ENCODE assay signal across 7 cellular contexts in the genomic region with DNA sequence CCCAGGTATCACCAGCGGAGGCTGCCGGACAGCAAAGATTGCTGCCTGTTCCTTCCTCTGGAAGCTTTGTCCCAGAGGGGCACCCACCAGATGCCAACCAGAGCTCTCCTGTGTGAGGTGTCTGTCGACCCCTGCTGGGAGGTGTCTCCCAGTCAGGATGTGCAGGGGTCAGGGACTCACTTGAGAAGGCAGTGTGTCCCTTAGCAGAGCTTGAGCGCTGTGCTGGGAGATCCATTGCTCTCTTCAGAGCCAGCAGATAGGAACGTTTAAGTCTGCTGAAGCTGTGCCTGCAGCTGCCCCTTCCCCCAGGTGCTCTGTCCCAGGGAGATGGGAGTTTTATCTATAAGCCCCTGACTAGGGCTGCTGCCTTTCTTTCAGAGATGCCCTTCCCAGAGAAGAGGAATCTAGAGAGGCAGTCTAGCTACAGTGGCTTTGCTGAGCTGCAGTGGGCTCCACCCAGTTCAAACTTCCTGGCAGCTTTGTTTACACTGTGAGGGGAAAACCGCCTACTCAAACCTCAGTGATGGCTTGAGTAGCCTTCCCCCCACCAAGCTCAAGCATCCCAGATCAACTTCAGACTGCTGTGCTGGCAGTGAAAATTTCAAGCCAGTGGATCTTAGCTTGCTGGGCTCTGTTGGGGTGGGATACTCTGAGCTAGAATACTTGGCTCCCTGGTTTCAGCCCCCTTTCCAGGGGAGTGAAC.
DNase-seq lines count a peak whose midpoint lies in the region; ATAC-seq lines count a peak whose summit lies in the region.
"Not testable (repeated sequence)": the region's sequence is repeated elsewhere in the genome, so short reads cannot be mapped to it uniquely, and the experiment has no call there.

No MANE protein-coding gene starts in this region.

- ATAC-seq in GM18511 (IDR thresholded peaks at IDR 0.05; ENCODE audit: unreplicated experiment) (peak; percentile 82), GM19324 (IDR thresholded peaks at IDR 0.05; ENCODE audit: low FRiP score, unreplicated experiment) (peak; percentile 55), GM21529 (IDR thresholded peaks at IDR 0.05; ENCODE audit: unreplicated experiment) (peak; percentile 74), HG02840 (IDR thresholded peaks at IDR 0.05; ENCODE audit: low FRiP score, unreplicated experiment) (peak; percentile 49), HG03565 (IDR thresholded peaks at IDR 0.05; ENCODE audit: unreplicated experiment) (peak; percentile 60), naive B cell (ENCODE audit: low read depth in 2 of 2) (peak; percentile 41 to 61)
- peak; percentile 42 for ATAC-seq in activated CD8-positive, alpha-beta memory T cell treated with anti-CD3 and anti-CD28 coated beads, Interleukin-2, amount 10 ng/mL, durations not matched to agents 7 days and 5 days

- not testable (repeated sequence) for H3K27me3 Mint-ChIP-seq in activated CD8-positive, alpha-beta memory T cell treated with anti-CD3 and anti-CD28 coated beads, Interleukin-2, amount 10 ng/mL, durations not matched to agents 7 days and 5 days; naive B cell

- H3K36me3 Mint-ChIP-seq in activated CD8-positive, alpha-beta memory T cell treated with anti-CD3 and anti-CD28 coated beads, Interleukin-2, amount 10 ng/mL, durations not matched to agents 7 days and 5 days; naive B cell: not testable (repeated sequence)

- not testable (repeated sequence) for H3K9me3 Mint-ChIP-seq in activated CD8-positive, alpha-beta memory T cell treated with anti-CD3 and anti-CD28 coated beads, Interleukin-2, amount 10 ng/mL, durations not matched to agents 7 days and 5 days (ENCODE audit: low read depth); naive B cell

- not testable (repeated sequence) for H3K4me3 Mint-ChIP-seq in activated CD8-positive, alpha-beta memory T cell treated with anti-CD3 and anti-CD28 coated beads, Interleukin-2, amount 10 ng/mL, durations not matched to agents 7 days and 5 days
- peak overlapping the region in 1 of 8 donors; percentile 15 for H3K4me3 Mint-ChIP-seq in naive B cell

- DNase-seq in activated CD8-positive, alpha-beta memory T cell treated with anti-CD3 and anti-CD28 coated beads, Interleukin-2, amount 10 ng/mL, durations not matched to agents 7 days and 5 days; naive B cell: not testable (repeated sequence)

- H3K27ac Mint-ChIP-seq in activated CD8-positive, alpha-beta memory T cell treated with anti-CD3 and anti-CD28 coated beads, Interleukin-2, amount 10 ng/mL, durations not matched to agents 7 days and 5 days; naive B cell: not testable (repeated sequence)

- not testable (repeated sequence) for H3K4me1 Mint-ChIP-seq in activated CD8-positive, alpha-beta memory T cell treated with anti-CD3 and anti-CD28 coated beads, Interleukin-2, amount 10 ng/mL, durations not matched to agents 7 days and 5 days; naive B cell

- CTCF ChIA-PET in activated CD8-positive, alpha-beta memory T cell treated with anti-CD3 and anti-CD28 coated beads, Interleukin-2, amount 10 ng/mL, durations not matched to agents 7 days and 5 days (lab: Charles Lee) = not testable (repeated sequence)
